6 cellular contexts compared by ENCODE assay signal in the genomic region with DNA sequence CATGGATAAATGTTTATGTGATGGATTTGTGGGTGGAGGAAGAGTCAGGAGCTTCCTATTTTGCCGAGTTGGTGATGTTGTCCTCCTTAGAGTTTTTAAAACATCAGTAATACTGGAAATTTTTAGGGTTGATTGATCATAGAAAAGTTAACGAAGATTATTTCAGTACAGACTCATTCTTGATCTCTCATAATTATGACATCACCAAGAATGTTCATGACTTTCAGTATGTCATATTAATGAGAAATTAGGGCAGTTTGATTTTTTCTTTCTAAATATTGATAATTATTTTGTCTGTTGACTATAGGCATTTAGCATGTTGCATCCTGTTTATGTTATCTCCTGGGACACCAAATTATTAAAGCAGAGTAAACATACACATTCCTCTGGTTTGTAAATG.
"Had no signal": no experiment of that assay in that cellular context is flagged by ENCODE, and none has a peak within 500 bp of the region (broad histone marks: within the 10 kb centered on the region; RNA-seq: fewer than 3 reads in every experiment).

No MANE protein-coding gene starts in this region.

- FAIRE-seq: HTR-8/SVneo, K562 had no signal

- H3K27ac ChIP-seq: HL-60, KMS-11 had no signal

- ATAC-seq: K562 had no signal

- H3K9ac ChIP-seq: KMS-11 had no signal

- H3K4me2 ChIP-seq: KMS-11 had no signal

- DNase-seq: KBM-7, KG1 had no signal

- H3K4me3 ChIP-seq: K562 had no signal
